ENCODE assay signal across 34 cellular contexts in the genomic region with DNA sequence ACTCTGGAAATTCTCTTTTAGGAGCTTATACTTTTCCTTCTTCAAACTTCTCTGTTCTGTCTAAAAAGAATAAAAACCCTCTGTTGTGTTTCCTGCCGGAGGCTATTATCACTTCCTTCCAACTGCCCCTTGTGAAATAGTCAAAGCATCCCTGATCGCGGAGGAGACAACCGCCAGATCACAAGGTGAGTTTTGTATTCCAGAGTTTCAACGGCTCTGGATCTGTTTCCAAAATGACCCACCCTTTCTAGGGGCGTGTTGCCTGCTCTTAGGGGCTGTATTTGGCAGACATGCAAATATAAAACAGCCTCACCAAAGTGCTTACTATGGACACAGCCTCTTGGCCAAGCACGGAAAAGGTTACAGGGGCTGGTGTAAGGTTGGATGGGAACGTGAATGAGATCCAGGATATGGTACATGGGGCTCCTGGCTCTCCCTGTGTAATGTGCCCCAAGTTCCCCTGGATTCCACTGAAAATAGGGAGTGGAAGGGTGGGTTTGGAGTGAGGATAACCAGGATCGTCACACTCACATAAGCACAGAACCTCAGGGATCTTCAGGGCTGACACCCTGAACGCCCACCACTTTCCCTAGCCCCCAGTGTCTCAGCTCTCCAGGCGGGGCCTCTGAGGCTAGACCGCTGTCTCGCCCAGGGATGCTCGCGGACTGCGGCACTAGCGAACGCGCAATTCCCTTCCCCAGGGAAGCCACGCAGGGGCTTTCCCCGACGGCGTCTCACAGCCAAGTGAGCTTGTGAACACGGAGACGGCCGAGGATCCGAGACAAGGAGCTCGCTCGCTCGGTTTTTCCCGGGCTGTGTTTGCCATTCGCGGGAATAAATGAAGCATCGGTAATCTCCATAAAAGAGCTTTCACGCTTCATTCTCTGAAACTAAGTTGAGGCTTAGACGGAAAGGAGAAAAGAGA. TPM values are rescaled to one million over a fixed set of nuclear protein-coding genes. Genes with fewer than 3 reads are reported as not detected.
DNase-seq lines count a peak whose midpoint lies in the region; ATAC-seq and TF ChIP-seq lines count a peak whose summit lies in the region.
"Had no signal": no experiment of that assay in that cellular context is flagged by ENCODE, and none has a peak within 500 bp of the region (broad histone marks: within the 10 kb centered on the region; RNA-seq: fewer than 3 reads in every experiment).

No MANE protein-coding gene starts in this region.

- H3F3A ChIP-seq in neural progenitor cell (ENCODE audit: low read depth): no peaks in the 10 kb centered on the region

- peak overlapping the region; percentile 51 for H3K4me2 ChIP-seq in neural progenitor cell
- H3K4me2 ChIP-seq: PC-9 had no signal

- intact Hi-C loops in sigmoid colon (cut with DNase I): no loop called here
- intact Hi-C loops in adrenal gland (cut with DNase I): no loop called here

- no peak for TF ChIP-seq CTCF in neural progenitor cell (IDR thresholded peaks at IDR 0.05)
- no peak for TF ChIP-seq CTCF in sigmoid colon (IDR thresholded peaks at IDR 0.05)
- no peak for TF ChIP-seq CTCF in omental fat pad (IDR thresholded peaks at IDR 0.05)
- TF ChIP-seq CTCF in adrenal gland (IDR thresholded peaks at IDR 0.05): no peak

- 6 to 14% methylated on average over 36 of the region's 36 CpGs for WGBS in sigmoid colon, 2 donors
- 3 to 7% (median 5%) methylated on average over 35 to 36 of the region's 36 CpGs for WGBS in adrenal gland, 4 donors

- no peak overlapping the region for H2AFZ ChIP-seq in neural progenitor cell (replicated peaks)
- H2AFZ ChIP-seq: PC-9 had no signal

- TF ChIP-seq POLR2A in sigmoid colon (IDR thresholded peaks at IDR 0.05) (no peak), adrenal gland (IDR thresholded peaks at IDR 0.05) (no peak)

- H3K4me3 Mint-ChIP-seq in neural progenitor cell: peak overlapping the region; percentile 74
- H3K4me3 Mint-ChIP-seq: activated CD8-positive, alpha-beta memory T cell treated with anti-CD3 and anti-CD28 coated beads, Interleukin-2, amount 10 ng/mL, durations not matched to agents 7 days and 5 days had no signal

- peaks cover 82% of the 10 kb centered on the region for H4K20me1 ChIP-seq in neural progenitor cell (ENCODE audit: low read depth)

- peaks cover 69% of the 10 kb centered on the region for H3K27me3 Mint-ChIP-seq in neural progenitor cell (ENCODE audit: insufficient read depth, low read depth)

- ATAC-seq in omental fat pad (ENCODE audit: low FRiP score): no peak
- ATAC-seq: activated CD8-positive, alpha-beta memory T cell treated with anti-CD3 and anti-CD28 coated beads, Interleukin-2, amount 10 ng/mL, durations not matched to agents 7 days and 5 days; body of pancreas; HepG2; left colon had no signal

- H3K27ac ChIP-seq in neural progenitor cell (no peak overlapping the region), sigmoid colon (no peak overlapping the region), adrenal gland (no peak overlapping the region)
- H3K27ac ChIP-seq: body of pancreas, epithelial cell of prostate, PC-9, upper lobe of left lung had no signal

- no peaks in the 10 kb centered on the region for H3K36me3 ChIP-seq in iPS-15b (ENCODE audit: control insufficient read depth, insufficient read depth, low read length)
- no peaks in the 10 kb centered on the region for H3K36me3 ChIP-seq in neural progenitor cell
- H3K36me3 ChIP-seq in sigmoid colon: no peaks in the 10 kb centered on the region
- no peaks in the 10 kb centered on the region for H3K36me3 ChIP-seq in adrenal gland (replicated peaks in 1 of 2)
- H3K36me3 ChIP-seq: upper lobe of left lung had no signal

- H3K4me1 Mint-ChIP-seq in neural progenitor cell: peaks cover 38% of the 10 kb centered on the region

- no peak for TF ChIP-seq EP300 in sigmoid colon (IDR thresholded peaks at IDR 0.05)

- no peaks in the 10 kb centered on the region for H3K9me3 Mint-ChIP-seq in neural progenitor cell

- H3K27me3 ChIP-seq in iPS-15b (ENCODE audit: control insufficient read depth, insufficient read depth, low read length) (peaks cover 99% of the 10 kb centered on the region), neural progenitor cell (peaks cover 100% of the 10 kb centered on the region), sigmoid colon (peaks cover 50 to 87% (median 66%) of the 10 kb centered on the region in 3 donors), adrenal gland (peaks cover 71% of the 10 kb centered on the region)

- peak; percentile 14 for DNase-seq in ELF-1 (ENCODE audit: low read depth, low spot score)
- DNase-seq in NCI-H526 treated with DMSO at 0.1 percent for 48 hours (lab: John Stamatoyannopoulos, UW): peak; percentile 93
- DNase-seq in neural progenitor cell (ENCODE audit: low spot score): peak; percentile 62
- DNase-seq in GM19240 (ENCODE audit: insufficient read length, low spot score): no peak
- DNase-seq in sigmoid colon: no peak
- no peak for DNase-seq in omental fat pad (ENCODE audit: low spot score)
- no peak for DNase-seq in adrenal gland
- DNase-seq: activated CD4-positive, alpha-beta T cell treated with anti-CD3 and anti-CD28 coated beads, Interleukin-2, amount 50 U/mL, for 1 hour; activated CD8-positive, alpha-beta memory T cell treated with anti-CD3 and anti-CD28 coated beads, Interleukin-2, amount 10 ng/mL, durations not matched to agents 7 days and 5 days; activated T-cell treated with anti-CD3 and anti-CD28 coated beads, Interleukin-2, amount 50 U/mL, for 48 hours; body of pancreas; COR-L47; DMS53; GDM1; head of caudate nucleus; Karpas-422; left colon; NCI-H1436; NCI-H2107; nucleus accumbens; PC-9; SHP77 treated with DMSO at 0.1 percent for 48 hours; stimulated activated CD4-positive, alpha-beta T cell treated with anti-CD3 and anti-CD28 coated beads, Interleukin-1b, Interleukin-23, amount 100 ng/mL, for 48 hours; SW 1271; T1000; upper lobe of left lung had no signal

- H3K36me3 Mint-ChIP-seq in neural progenitor cell: no peaks in the 10 kb centered on the region
- H3K36me3 Mint-ChIP-seq: activated CD8-positive, alpha-beta memory T cell treated with anti-CD3 and anti-CD28 coated beads, Interleukin-2, amount 10 ng/mL, durations not matched to agents 7 days and 5 days had no signal

- no peak overlapping the region for H3K9ac ChIP-seq in iPS-15b (ENCODE audit: low read depth, low read length)
- no peak overlapping the region for H3K9ac ChIP-seq in neural progenitor cell

- H3K79me2 ChIP-seq in neural progenitor cell (ENCODE audit: low read depth): no peaks in the 10 kb centered on the region

- peaks cover 7% of the 10 kb centered on the region for H3K4me1 ChIP-seq in iPS-15b (ENCODE audit: control insufficient read depth, insufficient read depth, low read length)
- peaks cover 23% of the 10 kb centered on the region for H3K4me1 ChIP-seq in neural progenitor cell
- peaks cover 0 to 25% (median 23%) of the 10 kb centered on the region in 4 donors for H3K4me1 ChIP-seq in sigmoid colon
- peaks cover 13 to 14% of the 10 kb centered on the region in 2 donors for H3K4me1 ChIP-seq in adrenal gland (replicated peaks in 1 of 2)

- no peaks in the 10 kb centered on the region for H3K9me3 ChIP-seq in iPS-15b (ENCODE audit: control insufficient read depth, insufficient read depth, low read length)
- no peaks in the 10 kb centered on the region for H3K9me3 ChIP-seq in neural progenitor cell (ENCODE audit: low read depth)
- H3K9me3 ChIP-seq in sigmoid colon: no peaks in the 10 kb centered on the region
- no peaks in the 10 kb centered on the region for H3K9me3 ChIP-seq in adrenal gland (replicated peaks in 1 of 3)
- H3K9me3 ChIP-seq: body of pancreas, upper lobe of left lung had no signal

- H3K27ac Mint-ChIP-seq in neural progenitor cell: no peak overlapping the region
- H3K27ac Mint-ChIP-seq: activated CD8-positive, alpha-beta memory T cell treated with anti-CD3 and anti-CD28 coated beads, Interleukin-2, amount 10 ng/mL, durations not matched to agents 7 days and 5 days had no signal

- H3K4me3 ChIP-seq in iPS-15b (ENCODE audit: low read depth, low read length): peak overlapping the region; percentile 59
- peak overlapping the region; percentile 0 for H3K4me3 ChIP-seq in neural progenitor cell
- H3K4me3 ChIP-seq in sigmoid colon: no peak overlapping the region
- H3K4me3 ChIP-seq in adrenal gland: no peak overlapping the region
- H3K4me3 ChIP-seq: body of pancreas, PC-9, skin epidermis, upper lobe of left lung had no signal

RNA-seq across cellular contexts. Expression of a gene that starts 14.4 kb away (rescaled TPM):
- total RNA-seq in neural progenitor cell (ENCODE audit: low replicate concordance) (not detected in 2 replicates), sigmoid colon (not detected), omental fat pad (1 to 10 TPM in 1 of 4 donors, under 1 TPM in 3; 0.28 to 1.9 (median 0.61) TPM), adrenal gland (under 1 TPM in 6 of 8 donors, not detected in 2; 0.17 to 0.98 (median 0.54) TPM)
- polyA plus RNA-seq in sigmoid colon (not detected), adrenal gland (under 1 TPM in 1 of 3 donors, not detected in 2; 0.03 TPM)
- total RNA-seq: A673; activated CD8-positive, alpha-beta memory T cell treated with anti-CD3 and anti-CD28 coated beads, Interleukin-2, amount 10 ng/mL, durations not matched to agents 7 days and 5 days; body of pancreas; HepG2; left colon; NCI-H460; PC-9; pulmonary artery endothelial cell had no signal
- polyA plus RNA-seq: BJ, HepG2 had no signal

Comparison
In these comparisons a context has a peak if more than half of its experiments do, and no peak if none do; other contexts are left out.
1. DNase-seq: peak in ELF-1 (single experiment), NCI-H526 treated with DMSO at 0.1 percent for 48 hours (single experiment) and neural progenitor cell (single experiment); none in GM19240 (single experiment), sigmoid colon (single experiment), omental fat pad (single experiment) and adrenal gland (0 of 7).
2. H3K4me3 ChIP-seq: peak in iPS-15b (single experiment) and neural progenitor cell (single experiment); none in sigmoid colon (0 of 4) and adrenal gland (0 of 4).